15 cellular contexts compared by ENCODE assay signal in genomic region chr7:6242561-6242960, GRCh38.
"Had no signal": no experiment of that assay in that cellular context is flagged by ENCODE, and none has a peak within 500 bp of the region (broad histone marks: within the 10 kb centered on the region; RNA-seq: fewer than 3 reads in every experiment).

No MANE protein-coding gene starts in this region.

- H3K9me3 ChIP-seq: body of pancreas, heart left ventricle, stomach, thoracic aorta had no signal

- DNase-seq: activated CD4-positive, alpha-beta T cell treated with anti-CD3 and anti-CD28 coated beads, Interleukin-2, amount 50 U/mL, for 1 hour; activated effector memory CD4-positive, alpha-beta T cell treated with Interleukin-2 at 50 U/mL for 16 hours; activated T-cell treated with anti-CD3 and anti-CD28 coated beads, Interleukin-2, amount 50 U/mL, for 1 hour; amniotic stem cell; body of pancreas; central memory CD4-positive, alpha-beta T cell; cortex of kidney; effector CD8-positive, alpha-beta T cell; heart left ventricle; islet precursor cell; stomach had no signal

- H3K4me1 ChIP-seq: body of pancreas had no signal

- H3K27me3 ChIP-seq: body of pancreas, heart left ventricle, neural progenitor cell, stomach had no signal

- H3K27ac Mint-ChIP-seq: activated naive CD4-positive, alpha-beta T cell treated with anti-CD3 and anti-CD28 coated beads, Interleukin-2, amount 50 U/mL, for 72 hours; neural progenitor cell had no signal

- H3K4me3 Mint-ChIP-seq: neural progenitor cell had no signal

- H3K36me3 ChIP-seq: heart left ventricle, neural progenitor cell, stomach, thoracic aorta had no signal

- H3K4me3 ChIP-seq: body of pancreas, heart left ventricle, neural progenitor cell, skin epidermis, stomach, thoracic aorta had no signal

- H3K9me3 Mint-ChIP-seq: activated naive CD4-positive, alpha-beta T cell treated with anti-CD3 and anti-CD28 coated beads, Interleukin-2, amount 50 U/mL, for 72 hours; neural progenitor cell had no signal

- H3K36me3 Mint-ChIP-seq: activated naive CD4-positive, alpha-beta T cell treated with anti-CD3 and anti-CD28 coated beads, Interleukin-2, amount 50 U/mL, for 72 hours had no signal

- H3K27ac ChIP-seq: body of pancreas, heart left ventricle, neural progenitor cell, stomach, thoracic aorta had no signal

- ATAC-seq: activated naive CD4-positive, alpha-beta T cell treated with anti-CD3 and anti-CD28 coated beads, Interleukin-2, amount 50 U/mL, for 72 hours; body of pancreas; heart left ventricle had no signal
